22 cellular contexts compared by ENCODE assay signal in the genomic region with DNA sequence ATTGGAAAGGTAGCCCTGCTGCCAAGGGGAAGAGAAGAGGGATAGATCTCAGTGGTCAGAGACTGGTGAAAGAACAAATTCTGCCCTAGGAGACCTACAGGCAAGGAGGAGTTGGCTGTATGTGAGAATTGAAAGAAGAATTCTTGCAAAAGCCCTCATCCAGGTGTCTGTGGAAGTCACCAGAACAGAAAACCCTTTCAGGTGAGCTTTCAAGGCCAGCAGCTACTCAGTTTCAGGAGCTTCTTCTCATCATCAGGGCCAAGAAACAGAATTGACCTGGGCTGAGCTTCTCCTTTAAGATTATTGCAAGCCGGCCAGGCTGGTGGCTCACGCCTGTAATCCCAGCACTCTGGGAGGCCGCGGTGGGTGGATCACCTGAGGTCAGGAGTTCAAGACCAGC.
"Had no signal": no experiment of that assay in that cellular context is flagged by ENCODE, and none has a peak within 500 bp of the region (broad histone marks: within the 10 kb centered on the region; RNA-seq: fewer than 3 reads in every experiment).

No MANE protein-coding gene starts in this region.

- H3K4me3 Mint-ChIP-seq: dendritic cell treated with granulocyte-macrophage colony-stimulating factor and Interleukin-4, amounts not matched to agents 40 ng/mL and 50 ng/mL, for 4 days; effector memory CD8-positive, alpha-beta T cell had no signal

- DNase-seq: colonic mucosa; cortex of kidney; dermis blood vessel endothelial cell; dorsolateral prefrontal cortex; effector CD4-positive, alpha-beta T cell; effector CD8-positive, alpha-beta T cell; effector memory CD4-positive, alpha-beta T cell; effector memory CD8-positive, alpha-beta T cell; erythroblast; esophagus squamous epithelium; foreskin keratinocyte; foreskin melanocyte; gastrocnemius medialis; glutamatergic neuron; head of caudate nucleus; heart left ventricle; heart right ventricle had no signal

- H3K27me3 ChIP-seq: colonic mucosa, dorsolateral prefrontal cortex, esophagus muscularis mucosa, foreskin keratinocyte, gastrocnemius medialis, gastroesophageal sphincter had no signal

- H3K27ac ChIP-seq: colonic mucosa, coronary artery, dorsolateral prefrontal cortex, epithelial cell of prostate, esophagus muscularis mucosa, esophagus squamous epithelium, foreskin keratinocyte, gastrocnemius medialis, gastroesophageal sphincter, heart left ventricle, heart right ventricle had no signal

- H3K36me3 ChIP-seq: colonic mucosa, esophagus muscularis mucosa, esophagus squamous epithelium, gastrocnemius medialis, gastroesophageal sphincter, heart left ventricle, heart right ventricle had no signal

- H3K4me3 ChIP-seq: colonic mucosa, coronary artery, dorsolateral prefrontal cortex, esophagus muscularis mucosa, esophagus squamous epithelium, gastrocnemius medialis, gastroesophageal sphincter, heart left ventricle, heart right ventricle had no signal

- H3K9me3 Mint-ChIP-seq: dendritic cell treated with granulocyte-macrophage colony-stimulating factor and Interleukin-4, amounts not matched to agents 40 ng/mL and 50 ng/mL, for 4 days; effector memory CD8-positive, alpha-beta T cell had no signal

- H3K27ac Mint-ChIP-seq: dendritic cell treated with granulocyte-macrophage colony-stimulating factor and Interleukin-4, amounts not matched to agents 40 ng/mL and 50 ng/mL, for 4 days; effector memory CD8-positive, alpha-beta T cell had no signal

- H3K4me1 ChIP-seq: colonic mucosa, esophagus muscularis mucosa, esophagus squamous epithelium, foreskin keratinocyte, gastrocnemius medialis, gastroesophageal sphincter, heart left ventricle, heart right ventricle had no signal

- H3K9me3 ChIP-seq: colonic mucosa, esophagus muscularis mucosa, esophagus squamous epithelium, gastrocnemius medialis, gastroesophageal sphincter, heart left ventricle, heart right ventricle had no signal

- H3K27me3 Mint-ChIP-seq: dendritic cell treated with granulocyte-macrophage colony-stimulating factor and Interleukin-4, amounts not matched to agents 40 ng/mL and 50 ng/mL, for 4 days had no signal
